In the genomic region with DNA sequence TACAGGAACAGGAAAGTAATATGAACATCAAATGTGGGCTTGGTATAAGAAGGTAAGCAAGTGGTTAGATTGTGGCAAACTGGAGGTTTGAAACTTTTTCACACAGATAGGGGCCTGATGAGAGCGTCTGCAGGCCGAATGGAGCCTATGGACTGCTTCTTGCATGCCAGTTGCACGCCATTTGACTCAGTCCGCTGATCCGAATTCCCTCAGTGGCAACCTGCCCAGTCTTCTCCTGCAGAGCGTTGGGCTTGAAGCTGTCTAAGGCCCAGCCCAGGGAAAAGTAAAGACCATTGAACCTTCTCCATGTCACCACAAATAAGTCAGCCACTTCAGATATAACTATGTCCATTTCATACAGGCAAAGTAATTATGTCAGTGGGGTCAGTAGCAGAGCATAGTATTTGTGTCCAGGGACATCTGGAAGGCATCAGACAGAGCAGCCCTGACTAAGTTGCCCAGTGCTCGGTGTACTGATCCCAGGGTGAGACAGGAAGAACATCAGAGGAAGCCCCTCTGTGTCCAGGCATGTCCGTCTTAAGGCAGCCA, we compare ENCODE assay signal across 10 cellular contexts. TPM values are rescaled to one million over a fixed set of nuclear protein-coding genes. Genes with fewer than 3 reads are reported as not detected.
DNase-seq lines count a peak whose midpoint lies in the region; TF ChIP-seq lines count a peak whose summit lies in the region.
"Had no signal": no experiment of that assay in that cellular context is flagged by ENCODE, and none has a peak within 500 bp of the region (broad histone marks: within the 10 kb centered on the region; RNA-seq: fewer than 3 reads in every experiment).

No MANE protein-coding gene starts in this region.

- no peak overlapping the region for H3K9ac ChIP-seq in stomach smooth muscle (ENCODE audit: low read length in 2 of 2)

- H3K4me3 ChIP-seq in fibroblast of villous mesenchyme (ENCODE audit: low read depth, low read length) (no peak overlapping the region), stomach smooth muscle (ENCODE audit: low read length in 2 of 2) (peak overlapping the region; percentile 15 to 16)
- H3K4me3 ChIP-seq: ovary had no signal

- no peaks in the 10 kb centered on the region for H3K27me3 ChIP-seq in stomach smooth muscle (ENCODE audit: control insufficient read depth in 1 of 2, insufficient read depth in 2 of 2, low read length in 2 of 2)
- H3K27me3 ChIP-seq: ovary had no signal

- peaks cover 48% of the 10 kb centered on the region for H3K4me1 Mint-ChIP-seq in activated CD4-positive, alpha-beta T cell treated with anti-CD3 and anti-CD28 coated beads, Interleukin-2, amount 10 ng/mL, durations not matched to agents 24 days and 14 days
- H3K4me1 Mint-ChIP-seq in activated T-helper 1 cell treated with anti-CD3 and anti-CD28 coated beads, Interleukin-12 subunit alpha, Interleukin-12 subunit beta, Interleukin-2, Interleukin-4 antibody, amounts not matched to agents 30 ng/mL and 10 ng/mL and 1 ng/mL, durations not matched to agents 14 hours and 24 hours and 36 hours (ENCODE audit: low read depth): peaks cover 59% of the 10 kb centered on the region

- H3K27me3 Mint-ChIP-seq in activated CD4-positive, alpha-beta T cell treated with anti-CD3 and anti-CD28 coated beads, Interleukin-2, amount 10 ng/mL, durations not matched to agents 24 days and 14 days: no peaks in the 10 kb centered on the region
- no peaks in the 10 kb centered on the region for H3K27me3 Mint-ChIP-seq in activated T-helper 1 cell treated with anti-CD3 and anti-CD28 coated beads, Interleukin-12 subunit alpha, Interleukin-12 subunit beta, Interleukin-2, Interleukin-4 antibody, amounts not matched to agents 30 ng/mL and 10 ng/mL and 1 ng/mL, durations not matched to agents 14 hours and 24 hours and 36 hours (ENCODE audit: insufficient read depth)

- H3K4me1 ChIP-seq in stomach smooth muscle (ENCODE audit: control insufficient read depth, insufficient read depth, low read length): peaks cover 64% of the 10 kb centered on the region

- peak; percentile 66 for DNase-seq in activated CD4-positive, alpha-beta T cell treated with anti-CD3 and anti-CD28 coated beads, Interleukin-2, amount 10 ng/mL, durations not matched to agents 24 days and 14 days
- no peak for DNase-seq in activated CD4-positive, alpha-beta T cell treated with anti-CD3 and anti-CD28 coated beads, Interleukin-2, amount 50 U/mL, for 1 hour
- DNase-seq in activated T-helper 1 cell treated with anti-CD3 and anti-CD28 coated beads, Interleukin-12 subunit alpha, Interleukin-12 subunit beta, Interleukin-2, Interleukin-4 antibody, amounts not matched to agents 30 ng/mL and 10 ng/mL and 1 ng/mL, durations not matched to agents 14 hours and 24 hours and 36 hours (ENCODE audit: low spot score): no peak
- DNase-seq in fibroblast of villous mesenchyme (ENCODE audit: low read depth) (peak; percentile 65), mucosa of gallbladder (ENCODE audit: low spot score) (no peak), middle frontal gyrus (ENCODE audit: extremely low spot score, low spot score) (no peak), NCI-H187 (lab: John Stamatoyannopoulos, UW) (no peak)
- DNase-seq: erythroblast, ovary had no signal

- TF ChIP-seq CTCF in fibroblast of villous mesenchyme (IDR thresholded peaks at IDR 0.05; ENCODE audit: insufficient read depth, low read depth, low read length): no peak

- peaks cover 11% of the 10 kb centered on the region for H3K9me3 Mint-ChIP-seq in activated CD4-positive, alpha-beta T cell treated with anti-CD3 and anti-CD28 coated beads, Interleukin-2, amount 10 ng/mL, durations not matched to agents 24 days and 14 days
- H3K9me3 Mint-ChIP-seq in activated T-helper 1 cell treated with anti-CD3 and anti-CD28 coated beads, Interleukin-12 subunit alpha, Interleukin-12 subunit beta, Interleukin-2, Interleukin-4 antibody, amounts not matched to agents 30 ng/mL and 10 ng/mL and 1 ng/mL, durations not matched to agents 14 hours and 24 hours and 36 hours: peaks cover 6% of the 10 kb centered on the region

- peak overlapping the region; percentile 83 for H3K4me3 Mint-ChIP-seq in activated CD4-positive, alpha-beta T cell treated with anti-CD3 and anti-CD28 coated beads, Interleukin-2, amount 10 ng/mL, durations not matched to agents 24 days and 14 days
- H3K4me3 Mint-ChIP-seq in activated T-helper 1 cell treated with anti-CD3 and anti-CD28 coated beads, Interleukin-12 subunit alpha, Interleukin-12 subunit beta, Interleukin-2, Interleukin-4 antibody, amounts not matched to agents 30 ng/mL and 10 ng/mL and 1 ng/mL, durations not matched to agents 14 hours and 24 hours and 36 hours: peak overlapping the region; percentile 85

- H3K27ac Mint-ChIP-seq in activated CD4-positive, alpha-beta T cell treated with anti-CD3 and anti-CD28 coated beads, Interleukin-2, amount 10 ng/mL, durations not matched to agents 24 days and 14 days: peak overlapping the region; percentile 99
- H3K27ac Mint-ChIP-seq in activated T-helper 1 cell treated with anti-CD3 and anti-CD28 coated beads, Interleukin-12 subunit alpha, Interleukin-12 subunit beta, Interleukin-2, Interleukin-4 antibody, amounts not matched to agents 30 ng/mL and 10 ng/mL and 1 ng/mL, durations not matched to agents 14 hours and 24 hours and 36 hours: peak overlapping the region; percentile 98

- peaks cover 49% of the 10 kb centered on the region for H3K36me3 Mint-ChIP-seq in activated CD4-positive, alpha-beta T cell treated with anti-CD3 and anti-CD28 coated beads, Interleukin-2, amount 10 ng/mL, durations not matched to agents 24 days and 14 days (ENCODE audit: low read depth)
- H3K36me3 Mint-ChIP-seq in activated T-helper 1 cell treated with anti-CD3 and anti-CD28 coated beads, Interleukin-12 subunit alpha, Interleukin-12 subunit beta, Interleukin-2, Interleukin-4 antibody, amounts not matched to agents 30 ng/mL and 10 ng/mL and 1 ng/mL, durations not matched to agents 14 hours and 24 hours and 36 hours (ENCODE audit: low read depth): peaks cover 45% of the 10 kb centered on the region

- no peaks in the 10 kb centered on the region for H3K9me3 ChIP-seq in stomach smooth muscle (ENCODE audit: control insufficient read depth in 2 of 2, low read length in 2 of 2)
- H3K9me3 ChIP-seq: ovary had no signal

- H3K36me3 ChIP-seq in stomach smooth muscle (ENCODE audit: control insufficient read depth in 2 of 2, insufficient read depth in 2 of 2, low read length in 2 of 2): peaks cover 22 to 26% of the 10 kb centered on the region in 2 donors
- H3K36me3 ChIP-seq: ovary had no signal

- intact Hi-C loops in activated CD4-positive, alpha-beta T cell treated with anti-CD3 and anti-CD28 coated beads, Interleukin-2, amount 10 ng/mL, durations not matched to agents 24 days and 14 days (cut with micrococcal nuclease): loop anchor here (1.0 to 5.0 kb wide), 6 partner anchors 27 to 463 kb away; partner anchors contain the start of genes ATP1B3, PXYLP1 and RASA2
- intact Hi-C loops in activated T-helper 1 cell treated with anti-CD3 and anti-CD28 coated beads, Interleukin-12 subunit alpha, Interleukin-12 subunit beta, Interleukin-2, Interleukin-4 antibody, amounts not matched to agents 30 ng/mL and 10 ng/mL and 1 ng/mL, durations not matched to agents 14 hours and 24 hours and 36 hours (cut with micrococcal nuclease): loop anchor here (1.0 to 5.0 kb wide), 8 partner anchors 13 to 1033 kb away; partner anchors contain the start of genes ATP1B3, RASA2, SLC25A36 and XRN1

- peak overlapping the region; percentile 80 for H3K27ac ChIP-seq in stomach smooth muscle (ENCODE audit: low read length)

RNA-seq across cellular contexts. Expression of gene ZBTB38, which starts 45.9 kb away (rescaled TPM):
- 14.5 and 17.8 TPM in 2 replicates for total RNA-seq in activated CD4-positive, alpha-beta T cell treated with anti-CD3 and anti-CD28 coated beads, Interleukin-2, amount 10 ng/mL, durations not matched to agents 24 days and 14 days
- 20.0 and 21.0 TPM in 2 replicates for total RNA-seq in activated T-helper 1 cell treated with anti-CD3 and anti-CD28 coated beads, Interleukin-12 subunit alpha, Interleukin-12 subunit beta, Interleukin-2, Interleukin-4 antibody, amounts not matched to agents 30 ng/mL and 10 ng/mL and 1 ng/mL, durations not matched to agents 14 hours and 24 hours and 36 hours
- total RNA-seq in fibroblast of villous mesenchyme (210 and 326 TPM in 2 replicates), mucosa of gallbladder (159 TPM)

Comparison
In these comparisons a context has a peak if more than half of its experiments do, and no peak if none do; other contexts are left out.
1. DNase-seq: peak in activated CD4-positive, alpha-beta T cell treated with anti-CD3 and anti-CD28 coated beads, Interleukin-2, amount 10 ng/mL, durations not matched to agents 24 days and 14 days (single experiment) and fibroblast of villous mesenchyme (single experiment); none in activated CD4-positive, alpha-beta T cell treated with anti-CD3 and anti-CD28 coated beads, Interleukin-2, amount 50 U/mL, for 1 hour (single experiment), activated T-helper 1 cell treated with anti-CD3 and anti-CD28 coated beads, Interleukin-12 subunit alpha, Interleukin-12 subunit beta, Interleukin-2, Interleukin-4 antibody, amounts not matched to agents 30 ng/mL and 10 ng/mL and 1 ng/mL, durations not matched to agents 14 hours and 24 hours and 36 hours (single experiment), mucosa of gallbladder (single experiment), middle frontal gyrus (single experiment) and NCI-H187 (0 of 2).